In the genomic region with DNA sequence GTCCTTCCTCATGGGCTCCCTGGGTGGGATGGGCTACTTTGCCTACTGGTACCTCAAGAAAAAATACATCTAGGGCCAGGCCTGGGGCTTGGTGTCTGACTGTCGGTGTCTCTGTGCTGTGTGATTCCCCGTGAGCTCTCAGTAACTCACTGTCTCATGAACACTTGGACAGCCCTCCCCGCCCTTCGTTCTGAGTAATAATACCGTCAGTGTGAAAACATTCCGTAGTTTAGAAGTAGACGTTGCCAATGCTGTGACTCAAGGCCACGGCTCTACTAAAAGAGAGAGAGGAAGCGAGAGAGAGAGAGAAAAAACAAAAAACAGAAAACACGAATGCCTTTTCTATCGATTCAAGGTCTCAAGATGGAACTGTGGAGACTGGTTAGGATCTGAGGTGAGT, we compare ENCODE assay signal across 1 cellular context.
TF ChIP-seq lines count a peak whose summit lies in the region.

No MANE protein-coding gene starts in this region.

TF ChIP-seq in IMR-90, 13 proteins besides CTCF, POLR2A, EP300 and RAD21 (continued from another document):
- TF ChIP-seq, protein P1, sequence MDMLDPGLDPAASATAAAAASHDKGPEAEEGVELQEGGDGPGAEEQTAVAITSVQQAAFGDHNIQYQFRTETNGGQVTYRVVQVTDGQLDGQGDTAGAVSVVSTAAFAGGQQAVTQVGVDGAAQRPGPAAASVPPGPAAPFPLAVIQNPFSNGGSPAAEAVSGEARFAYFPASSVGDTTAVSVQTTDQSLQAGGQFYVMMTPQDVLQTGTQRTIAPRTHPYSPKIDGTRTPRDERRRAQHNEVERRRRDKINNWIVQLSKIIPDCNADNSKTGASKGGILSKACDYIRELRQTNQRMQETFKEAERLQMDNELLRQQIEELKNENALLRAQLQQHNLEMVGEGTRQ (IDR thresholded peaks at IDR 0.05; ENCODE audit: low read depth, low read length) = no peak
- TF ChIP-seq CEBPB (IDR thresholded peaks at IDR 0.05; ENCODE audit: low read depth, low read length) = peak; percentile 10; the same call in 1 of the 2 replicates
- TF ChIP-seq RFX5 (IDR thresholded peaks at IDR 0.05; ENCODE audit: low read depth, low read length) = no peak
- TF ChIP-seq NFE2L2 (IDR thresholded peaks at IDR 0.05; ENCODE audit: low read depth, low read length) = no peak
- peak; percentile 25; the same call in 1 of the 2 replicates for TF ChIP-seq MAZ (IDR thresholded peaks at IDR 0.05; ENCODE audit: borderline replicate concordance, low read depth, low read length)
- TF ChIP-seq, protein P2, sequence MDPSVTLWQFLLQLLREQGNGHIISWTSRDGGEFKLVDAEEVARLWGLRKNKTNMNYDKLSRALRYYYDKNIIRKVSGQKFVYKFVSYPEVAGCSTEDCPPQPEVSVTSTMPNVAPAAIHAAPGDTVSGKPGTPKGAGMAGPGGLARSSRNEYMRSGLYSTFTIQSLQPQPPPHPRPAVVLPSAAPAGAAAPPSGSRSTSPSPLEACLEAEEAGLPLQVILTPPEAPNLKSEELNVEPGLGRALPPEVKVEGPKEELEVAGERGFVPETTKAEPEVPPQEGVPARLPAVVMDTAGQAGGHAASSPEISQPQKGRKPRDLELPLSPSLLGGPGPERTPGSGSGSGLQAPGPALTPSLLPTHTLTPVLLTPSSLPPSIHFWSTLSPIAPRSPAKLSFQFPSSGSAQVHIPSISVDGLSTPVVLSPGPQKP (IDR thresholded peaks at IDR 0.05; ENCODE audit: borderline replicate concordance, low read depth, low read length) = no peak
- TF ChIP-seq BHLHE40 (IDR thresholded peaks at IDR 0.05; ENCODE audit: low read depth, low read length) = 0 out of 2 replicates have a peak, but pooled peaks have one; percentile 8
